13 cellular contexts compared by ENCODE assay signal in the genomic region with DNA sequence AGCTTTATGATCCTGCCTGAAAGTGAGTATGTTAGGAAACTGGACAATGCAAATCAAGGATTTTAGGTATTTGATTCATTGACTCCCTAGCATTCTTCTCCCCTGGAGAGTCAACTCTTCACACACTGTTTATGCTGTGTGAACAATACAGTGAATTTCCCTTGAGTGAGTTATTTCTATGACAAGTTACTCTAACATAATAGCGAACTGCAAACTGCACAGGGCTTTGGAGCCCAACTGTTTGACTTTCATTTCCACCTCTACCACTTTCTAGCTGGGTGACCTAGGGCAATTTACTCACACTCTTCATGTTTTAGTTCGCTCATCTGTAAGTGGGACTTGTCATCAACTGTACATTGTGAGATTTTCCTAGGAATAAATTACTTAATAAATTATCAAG.
A peak's percentile ranks its signal among the peaks of the same experiment; 100 is the strongest.
DNase-seq lines count a peak whose midpoint lies in the region; ATAC-seq and TF ChIP-seq lines count a peak whose summit lies in the region.
"Had no signal": no experiment of that assay in that cellular context is flagged by ENCODE, and none has a peak within 500 bp of the region (broad histone marks: within the 10 kb centered on the region; RNA-seq: fewer than 3 reads in every experiment).

No MANE protein-coding gene starts in this region.

- peak overlapping the region; percentile 96 for H3K27ac Mint-ChIP-seq in osteocyte (ENCODE audit: unreplicated experiment)

- POLR2A ChIA-PET in AG04450 (lab: Yijun Ruan, JAX), result no interaction called here

- TF ChIP-seq CTCF in AG04450 (IDR thresholded peaks at IDR 0.05; ENCODE audit: low read depth, low read length) (no peak), ascending aorta (IDR thresholded peaks at IDR 0.05) (no peak), fibroblast of the aortic adventitia (IDR thresholded peaks at IDR 0.05; ENCODE audit: insufficient read depth, low read length) (no peak), osteocyte (IDR thresholded peaks at IDR 0.05) (no peak)

- H3K9me3 ChIP-seq in AG04450 (ENCODE audit: control insufficient read depth, insufficient read depth, low read length), result no peaks in the 10 kb centered on the region
- H3K9me3 ChIP-seq in ascending aorta, result no peaks in the 10 kb centered on the region

- peaks cover 62% of the 10 kb centered on the region for H3K4me1 Mint-ChIP-seq in osteocyte (ENCODE audit: unreplicated experiment)

- no peak for ATAC-seq in GM21360 (IDR thresholded peaks at IDR 0.05; ENCODE audit: unreplicated experiment)
- ATAC-seq: K562 had no signal

- no peaks in the 10 kb centered on the region for H3K36me3 Mint-ChIP-seq in osteocyte (ENCODE audit: unreplicated experiment)

- no peak overlapping the region for H3K4me3 Mint-ChIP-seq in osteocyte (ENCODE audit: unreplicated experiment)

- DNase-seq in AG04450 (ENCODE audit: low read depth, low spot score), result no peak
- DNase-seq in ascending aorta (ENCODE audit: low spot score in 2 of 2), result no peak
- peak; percentile 60 for DNase-seq in fibroblast of the aortic adventitia (ENCODE audit: low read depth)
- DNase-seq in osteocyte (ENCODE audit: extremely low spot score, unreplicated experiment), result no peak
- DNase-seq in CD1c-positive myeloid dendritic cell (ENCODE audit: extremely low spot score), result no peak
- DNase-seq in hepatic stellate cell (ENCODE audit: low spot score), result no peak
- no peak for DNase-seq in posterior cingulate gyrus
- DNase-seq: DND-41, islet precursor cell, NCI-H2081, T-helper 9 cell had no signal

- peaks cover 8 to 32% of the 10 kb centered on the region in 2 donors for H3K4me1 ChIP-seq in ascending aorta

- peak overlapping the region; percentile 49 for H3K27ac ChIP-seq in AG04450 (ENCODE audit: low read depth, low read length)
- peak overlapping the region; percentile 72 to 78 for H3K27ac ChIP-seq in ascending aorta

- H3K27me3 Mint-ChIP-seq in osteocyte (ENCODE audit: unreplicated experiment), result no peaks in the 10 kb centered on the region

- H3K4me3 ChIP-seq in AG04450 (ENCODE audit: low read depth, low read length), result no peak overlapping the region
- H3K4me3 ChIP-seq in ascending aorta, result no peak overlapping the region
- H3K4me3 ChIP-seq in fibroblast of the aortic adventitia (ENCODE audit: low read depth, low read length), result no peak overlapping the region
- H3K4me3 ChIP-seq: K562 had no signal

- H3K36me3 ChIP-seq in ascending aorta, result no peaks in the 10 kb centered on the region

- intact Hi-C loops in ascending aorta (cut with DNase I) (loop anchor here (2.0 to 5.0 kb wide), 2 partner anchors 39 to 96 kb away; partner anchors contain the start of gene PHLDB2), posterior cingulate gyrus (cut with DNase I) (no loop called here)

- H3K27me3 ChIP-seq in AG04450 (ENCODE audit: control insufficient read depth, insufficient read depth, low read length), result no peaks in the 10 kb centered on the region
- H3K27me3 ChIP-seq in ascending aorta, result no peaks in the 10 kb centered on the region

- CTCF ChIA-PET in AG04450 (lab: Charles Lee), result interaction anchor here (0.6 to 3.5 kb wide), 2 partner anchors 16 to 47 kb away, joined by 3 to 17 read pairs; no protein-coding TSS in a partner anchor

- no peaks in the 10 kb centered on the region for H3K9me3 Mint-ChIP-seq in osteocyte (ENCODE audit: unreplicated experiment)
